In the genomic region with DNA sequence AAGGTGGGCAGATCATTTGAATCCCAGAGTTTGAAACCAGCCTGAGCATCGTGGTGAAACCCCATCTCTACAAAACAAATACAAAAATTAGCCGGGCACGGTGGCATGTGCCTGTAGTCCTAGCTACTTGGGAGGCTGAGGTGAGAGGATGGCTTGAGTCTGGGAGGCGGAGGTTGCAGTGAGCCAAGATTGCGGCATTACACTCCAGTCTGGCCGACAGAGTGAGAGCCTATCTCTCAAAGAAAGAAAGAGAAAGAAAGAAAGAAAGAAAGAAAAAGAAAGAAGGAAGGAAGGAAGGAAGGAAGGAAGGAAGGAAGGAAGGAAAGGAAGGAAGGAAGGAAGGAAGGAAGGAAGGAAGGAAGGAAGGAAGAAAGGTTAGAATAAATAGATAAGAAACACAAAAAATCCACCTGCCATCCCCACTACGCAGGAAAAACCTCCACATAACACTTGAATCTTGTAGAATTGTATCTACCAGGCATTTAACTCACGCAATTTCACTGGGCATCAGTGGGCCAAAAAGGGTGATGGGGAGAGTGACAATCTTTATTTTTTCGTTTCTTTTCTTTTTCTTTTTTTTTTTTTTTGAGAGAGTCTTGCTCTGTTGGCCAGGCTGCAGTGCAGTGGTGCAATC, we compare ENCODE assay signal across 7 cellular contexts. TPM values are rescaled to one million over a fixed set of nuclear protein-coding genes. Genes with fewer than 3 reads are reported as not detected.
A peak's percentile ranks its signal among the peaks of the same experiment; 100 is the strongest.
DNase-seq lines count a peak whose midpoint lies in the region; ATAC-seq and TF ChIP-seq lines count a peak whose summit lies in the region.
"Not testable (repeated sequence)": the region's sequence is repeated elsewhere in the genome, so short reads cannot be mapped to it uniquely, and the experiment has no call there.

No MANE protein-coding gene starts in this region.

- not testable (repeated sequence) for H3K9me3 Mint-ChIP-seq in GM23338; effector memory CD8-positive, alpha-beta T cell; immature natural killer cell; stimulated activated naive CD8-positive, alpha-beta T cell treated with anti-CD3 and anti-CD28 coated beads, Interleukin-15, Interleukin-2, amounts not matched to agents 100 ng/mL and 50 ng/mL, for 24 hours

- not testable (repeated sequence) for H3K27ac ChIP-seq in GM23338 (ENCODE audit: low read depth); neutrophil
- H3K27ac ChIP-seq in RWPE2 (ENCODE audit: poor library complexity, severe bottlenecking) = peak overlapping the region; percentile 6

- not testable (repeated sequence) for H3K4me3 ChIP-seq in GM23338; RWPE2 (ENCODE audit: severe bottlenecking)
- H3K4me3 ChIP-seq in adipocyte (ENCODE audit: low read length) (peak overlapping the region; percentile 53), neutrophil (ENCODE audit: low read depth in 1 of 2, low read length in 1 of 2) (peak overlapping the region; percentile 29 to 47)

- TF ChIP-seq CTCF in GM23338 (conservative IDR thresholded peaks at IDR 0.05; ENCODE audit: low read depth in 2 of 2); RWPE2 (IDR thresholded peaks at IDR 0.05; ENCODE audit: poor library complexity, severe bottlenecking); neutrophil (IDR thresholded peaks at IDR 0.05): not testable (repeated sequence)

- peak overlapping the region; percentile 69 for H3K9ac ChIP-seq in adipocyte (ENCODE audit: low read length)

- ATAC-seq in GM23338; RWPE2 (ENCODE audit: low read depth); effector memory CD8-positive, alpha-beta T cell (replicated peaks): not testable (repeated sequence)

- H3K27ac Mint-ChIP-seq in GM23338; effector memory CD8-positive, alpha-beta T cell: not testable (repeated sequence)
- H3K27ac Mint-ChIP-seq in immature natural killer cell = peak overlapping the region in 4 of 6 donors; percentile 53 to 74 (median 59)
- H3K27ac Mint-ChIP-seq in stimulated activated naive CD8-positive, alpha-beta T cell treated with anti-CD3 and anti-CD28 coated beads, Interleukin-15, Interleukin-2, amounts not matched to agents 100 ng/mL and 50 ng/mL, for 24 hours = peak overlapping the region; percentile 21

- peaks cover 11% of the 10 kb centered on the region for H3K27me3 Mint-ChIP-seq in GM23338 (ENCODE audit: insufficient read depth, low read depth, poor library complexity)
- peaks cover 48 to 83% of the 10 kb centered on the region in 2 donors for H3K27me3 Mint-ChIP-seq in effector memory CD8-positive, alpha-beta T cell
- peaks cover 49 to 52% (median 51%) of the 10 kb centered on the region in 3 donors for H3K27me3 Mint-ChIP-seq in immature natural killer cell (ENCODE audit: low read depth in 3 of 3)
- peaks cover 72% of the 10 kb centered on the region for H3K27me3 Mint-ChIP-seq in stimulated activated naive CD8-positive, alpha-beta T cell treated with anti-CD3 and anti-CD28 coated beads, Interleukin-15, Interleukin-2, amounts not matched to agents 100 ng/mL and 50 ng/mL, for 24 hours

- H3K79me2 ChIP-seq in GM23338 (replicated peaks; ENCODE audit: insufficient read depth) = not testable (repeated sequence)

- not testable (repeated sequence) for DNase-seq in GM23338 (ENCODE audit: low spot score); RWPE2 (ENCODE audit: low spot score); adipocyte (ENCODE audit: low read depth); effector memory CD8-positive, alpha-beta T cell; immature natural killer cell

- not testable (repeated sequence) for H3K4me1 ChIP-seq in GM23338 (ENCODE audit: insufficient read depth)
- H3K4me1 ChIP-seq in RWPE2 (ENCODE audit: insufficient read depth, poor library complexity, severe bottlenecking) (peaks cover 19% of the 10 kb centered on the region), adipocyte (ENCODE audit: control insufficient read depth, insufficient read depth, low read length) (peaks cover 31% of the 10 kb centered on the region), neutrophil (ENCODE audit: control insufficient read depth in 1 of 2, insufficient read depth in 1 of 2, low read depth in 1 of 2, low read length in 1 of 2) (peaks cover 33 to 34% of the 10 kb centered on the region in 2 experiments)

- not testable (repeated sequence) for H3F3A ChIP-seq in GM23338 (replicated peaks; ENCODE audit: low read depth)

- H3K4me1 Mint-ChIP-seq in GM23338 (peaks cover 18% of the 10 kb centered on the region), immature natural killer cell (peaks cover 23 to 27% of the 10 kb centered on the region in 2 donors)
- H3K4me1 Mint-ChIP-seq in effector memory CD8-positive, alpha-beta T cell (ENCODE audit: low read depth in 2 of 2) = peaks cover 15 to 21% of the 10 kb centered on the region in 2 donors
- peaks cover 22% of the 10 kb centered on the region for H3K4me1 Mint-ChIP-seq in stimulated activated naive CD8-positive, alpha-beta T cell treated with anti-CD3 and anti-CD28 coated beads, Interleukin-15, Interleukin-2, amounts not matched to agents 100 ng/mL and 50 ng/mL, for 24 hours (ENCODE audit: low read depth)

- H3K36me3 Mint-ChIP-seq in GM23338 (ENCODE audit: low read depth); effector memory CD8-positive, alpha-beta T cell (ENCODE audit: insufficient read depth); immature natural killer cell; stimulated activated naive CD8-positive, alpha-beta T cell treated with anti-CD3 and anti-CD28 coated beads, Interleukin-15, Interleukin-2, amounts not matched to agents 100 ng/mL and 50 ng/mL, for 24 hours (ENCODE audit: low read depth): not testable (repeated sequence)

- not testable (repeated sequence) for H3K36me3 ChIP-seq in GM23338 (ENCODE audit: insufficient read depth); RWPE2 (ENCODE audit: low read depth); adipocyte (ENCODE audit: control insufficient read depth, insufficient read depth, low read length, severe bottlenecking); neutrophil

- not testable (repeated sequence) for H3K4me3 Mint-ChIP-seq in GM23338; stimulated activated naive CD8-positive, alpha-beta T cell treated with anti-CD3 and anti-CD28 coated beads, Interleukin-15, Interleukin-2, amounts not matched to agents 100 ng/mL and 50 ng/mL, for 24 hours
- H3K4me3 Mint-ChIP-seq in effector memory CD8-positive, alpha-beta T cell = peak overlapping the region; percentile 43 to 56
- H3K4me3 Mint-ChIP-seq in immature natural killer cell = peak overlapping the region in 3 of 5 donors; percentile 62 to 67 (median 62)

- not testable (repeated sequence) for H3K9me2 ChIP-seq in GM23338 (ENCODE audit: insufficient read depth)

- H3K27me3 ChIP-seq in GM23338 (ENCODE audit: insufficient read depth); RWPE2 (ENCODE audit: insufficient read depth, poor library complexity, severe bottlenecking); adipocyte (replicated peaks; ENCODE audit: control insufficient read depth, insufficient read depth, low read length); neutrophil: not testable (repeated sequence)

- not testable (repeated sequence) for H3K9me3 ChIP-seq in RWPE2 (ENCODE audit: severe bottlenecking); adipocyte (ENCODE audit: control insufficient read depth, low read length); neutrophil

- not testable (repeated sequence) for H3K4me2 ChIP-seq in GM23338

- not testable (repeated sequence) for H4K20me1 ChIP-seq in GM23338 (replicated peaks; ENCODE audit: insufficient read depth)

- H2AFZ ChIP-seq in GM23338 = peak overlapping the region; percentile 76; the same call in 1 of the 2 replicates

RNA-seq across cellular contexts. Expression of gene PTPN1, which starts 58.3 kb away (rescaled TPM):
- total RNA-seq in GM23338 (2014; rRNA removed; shearing (Covaris generic)) = 26.2 and 26.4 TPM in 2 replicates
- polyA plus RNA-seq in GM23338 (2016; fragmentation: Nextera tagmentation; extraction: Ambion mirVana) = 16.9 and 18.9 TPM in 2 replicates
- 10 to 100 TPM; 18.4 to 38.3 (median 19.4) TPM for polyA plus RNA-seq in immature natural killer cell
